21 cellular contexts compared by ENCODE assay signal in the genomic region with DNA sequence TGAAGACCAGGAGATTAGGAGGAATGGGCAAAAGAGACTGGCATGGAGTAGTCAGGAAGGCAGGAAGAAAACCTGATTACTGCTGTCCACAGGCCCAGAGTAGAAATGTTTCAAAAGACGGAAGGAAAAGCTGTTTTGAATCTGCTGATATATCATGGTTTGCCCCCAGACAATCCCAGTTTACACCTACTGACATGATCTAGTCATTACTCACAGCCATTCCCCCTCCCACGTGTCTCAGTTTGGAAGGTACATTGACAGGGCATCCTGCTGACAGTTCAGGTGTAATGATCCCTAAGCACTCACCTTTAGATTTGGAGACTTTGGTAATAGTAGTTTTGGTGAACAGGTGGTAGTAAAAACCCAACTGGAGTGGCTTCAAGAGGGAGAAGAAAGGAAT. TPM values are rescaled to one million over a fixed set of nuclear protein-coding genes. Genes with fewer than 3 reads are reported as not detected.
DNase-seq lines count a peak whose midpoint lies in the region; TF ChIP-seq lines count a peak whose summit lies in the region.
"Had no signal": no experiment of that assay in that cellular context is flagged by ENCODE, and none has a peak within 500 bp of the region (broad histone marks: within the 10 kb centered on the region; RNA-seq: fewer than 3 reads in every experiment).

No MANE protein-coding gene starts in this region.

- no peak for TF ChIP-seq POLR2A in suprapubic skin (IDR thresholded peaks at IDR 0.05)

- peak overlapping the region; percentile 33 for H3K4me2 ChIP-seq in mammary epithelial cell (ENCODE audit: insufficient read depth, low read depth, low read length)

- H2AFZ ChIP-seq in mammary epithelial cell (ENCODE audit: low read depth, low read length): no peak overlapping the region

- no peaks in the 10 kb centered on the region for H3K79me2 ChIP-seq in mammary epithelial cell (ENCODE audit: insufficient read depth, low read length)

- H3K4me1 ChIP-seq in mammary epithelial cell (ENCODE audit: insufficient read depth, low read length): peaks cover 12% of the 10 kb centered on the region
- H3K4me1 ChIP-seq in suprapubic skin: no peaks in the 10 kb centered on the region

- DNase-seq in DMS53 (lab: John Stamatoyannopoulos, UW): peak; percentile 41
- DNase-seq in DMS53 treated with DMSO at 0.1 percent for 48 hours (lab: John Stamatoyannopoulos, UW; ENCODE audit: unreplicated experiment): no peak
- DNase-seq in stimulated activated CD4-positive, alpha-beta T cell treated with anti-CD3 and anti-CD28 coated beads, Interleukin-15, amount 100 ng/mL, for 24 hours: peak; percentile 28
- no peak for DNase-seq in stimulated activated CD4-positive, alpha-beta T cell treated with anti-CD3 and anti-CD28 coated beads, Interleukin-1b, Interleukin-23, amount 100 ng/mL, for 48 hours
- DNase-seq in mammary epithelial cell: peak; percentile 73
- DNase-seq in suprapubic skin (ENCODE audit: low spot score in 2 of 2): no peak
- no peak for DNase-seq in NCI-H1105 (lab: John Stamatoyannopoulos, UW)
- DNase-seq in NOMO-1 treated with dmso at 0.1 percent for 144 hours (lab: John Stamatoyannopoulos, UW; ENCODE audit: unreplicated experiment): no peak
- DNase-seq: activated CD8-positive, alpha-beta memory T cell treated with anti-CD3 and anti-CD28 coated beads, Interleukin-2, amount 50 U/mL, for 48 hours; activated gamma-delta T cell; Calu3; kidney; naive thymus-derived CD8-positive, alpha-beta T cell; NCI-H748 treated with DMSO at 0.1 percent for 48 hours; occipital lobe; Right ventricle myocardium superior; T1000; WERI-Rb-1 had no signal

- H3K9ac ChIP-seq in mammary epithelial cell (ENCODE audit: insufficient read depth, low read length): no peak overlapping the region

- TF ChIP-seq CTCF in mammary epithelial cell (conservative IDR thresholded peaks at IDR 0.05 in 1 of 2, IDR thresholded peaks at IDR 0.05 in 1 of 2; ENCODE audit: extremely low read depth in 1 of 2, insufficient read depth in 1 of 2, low read depth in 1 of 2, low read length in 2 of 2) (no peak), suprapubic skin (IDR thresholded peaks at IDR 0.05) (no peak)

- intact Hi-C loops in mammary epithelial cell (cut with micrococcal nuclease): loop anchor here (5.0 kb wide), 1 partner anchor 72 kb away; no protein-coding TSS in a partner anchor

- H3K27me3 ChIP-seq in mammary epithelial cell (ENCODE audit: insufficient read depth, low read length) (peaks cover 3% of the 10 kb centered on the region), suprapubic skin (no peaks in the 10 kb centered on the region)
- H3K27me3 ChIP-seq: MG63 had no signal

- H4K20me1 ChIP-seq in mammary epithelial cell (ENCODE audit: insufficient read depth, low read length): no peaks in the 10 kb centered on the region

- 0% methylated on average over 2 of the region's 2 CpGs for WGBS in mammary epithelial cell (ENCODE audit: low coverage, missing lambda C conversion rate)
- 69% methylated on average over 2 of the region's 2 CpGs for WGBS in suprapubic skin

- in situ Hi-C loops in mammary epithelial cell (cut with MboI; ENCODE audit: low sequenced_read_pairs in 2 of 2): no loop called here

- CTCF ChIA-PET in mammary epithelial cell (lab: Charles Lee; ENCODE audit: low non-redundant PET): no interaction called here

- H3K27ac ChIP-seq in mammary epithelial cell (ENCODE audit: insufficient read depth, low read depth, low read length): no peak overlapping the region
- peak overlapping the region; percentile 11 for H3K27ac ChIP-seq in suprapubic skin
- H3K27ac ChIP-seq: 22Rv1, C4-2B, WERI-Rb-1 had no signal

- H3K9me3 ChIP-seq in mammary epithelial cell (replicated peaks; ENCODE audit: insufficient read depth, low read length) (no peaks in the 10 kb centered on the region), suprapubic skin (no peaks in the 10 kb centered on the region)
- H3K9me3 ChIP-seq: MG63 had no signal

- no TSS peak for BruUV-seq in mammary epithelial cell (replicated peaks; lab: Mats Ljungman, UMichigan)

- dilution Hi-C loops in mammary epithelial cell (cut with HindIII; ENCODE audit: low sequenced_read_pairs): no loop called here

- TF ChIP-seq EP300 in suprapubic skin (IDR thresholded peaks at IDR 0.05): no peak

- H3K36me3 ChIP-seq in mammary epithelial cell (ENCODE audit: insufficient read depth, low read length) (no peaks in the 10 kb centered on the region), suprapubic skin (no peaks in the 10 kb centered on the region)
- H3K36me3 ChIP-seq: MG63, WERI-Rb-1 had no signal

- H3K4me3 ChIP-seq in mammary epithelial cell (replicated peaks in 1 of 3; ENCODE audit: insufficient read depth in 1 of 3, low read depth in 2 of 3, low read length in 3 of 3) (no peak overlapping the region), suprapubic skin (no peak overlapping the region)
- H3K4me3 ChIP-seq: MG63 had no signal

RNA-seq across cellular contexts. Expression of a gene that starts 9.8 kb away (rescaled TPM):
- total RNA-seq in mammary epithelial cell (100 to 1,000 TPM; 109 to 170 TPM), suprapubic skin (10 to 100 TPM; 49.2 to 61.1 (median 60.3) TPM)
- 116 TPM for polyA plus RNA-seq in mammary epithelial cell
- polyA minus RNA-seq in mammary epithelial cell: 123 TPM

Comparison
In these comparisons a context has a peak if more than half of its experiments do, and no peak if none do; other contexts are left out.
1. DNase-seq: peak in DMS53 (single experiment), stimulated activated CD4-positive, alpha-beta T cell treated with anti-CD3 and anti-CD28 coated beads, Interleukin-15, amount 100 ng/mL, for 24 hours (single experiment) and mammary epithelial cell (single experiment); none in DMS53 treated with DMSO at 0.1 percent for 48 hours (single experiment), stimulated activated CD4-positive, alpha-beta T cell treated with anti-CD3 and anti-CD28 coated beads, Interleukin-1b, Interleukin-23, amount 100 ng/mL, for 48 hours (single experiment), suprapubic skin (0 of 2), NCI-H1105 (single experiment) and NOMO-1 treated with dmso at 0.1 percent for 144 hours (single experiment).